Comparison of ENCODE assay signal across 3 cellular contexts in genomic region chr22:46673205-46673604, GRCh38.
TF ChIP-seq lines count a peak whose summit lies in the region.

No MANE protein-coding gene starts in this region.

TF ChIP-seq in SK-N-SH, 30 proteins besides CTCF, POLR2A, EP300 and RAD21 (continued from another document):
- TF ChIP-seq REST (IDR thresholded peaks at IDR 0.05; ENCODE audit: low read depth, low read length) (no peak), ELF1 (IDR thresholded peaks at IDR 0.05) (no peak)

TF ChIP-seq in SK-N-SH treated with all-trans-retinoic acid at 6 μM for 48 hours, 23 proteins besides CTCF, POLR2A, EP300 and RAD21 (continued from another document):
- TF ChIP-seq CSRNP3 (CRISPR knock-in tag; IDR thresholded peaks at IDR 0.05) (no peak), ZNF70 (CRISPR knock-in tag; IDR thresholded peaks at IDR 0.05) (no peak), ZFP30 (CRISPR knock-in tag; IDR thresholded peaks at IDR 0.05) (no peak), TCF4 (CRISPR knock-in tag; IDR thresholded peaks at IDR 0.05; ENCODE audit: borderline replicate concordance) (no peak), BACH2 (CRISPR knock-in tag; IDR thresholded peaks at IDR 0.05; ENCODE audit: borderline replicate concordance) (no peak), ESRRG (CRISPR knock-in tag; IDR thresholded peaks at IDR 0.05) (no peak), TSHZ2 (CRISPR knock-in tag; IDR thresholded peaks at IDR 0.05) (no peak), OSR1 (CRISPR knock-in tag; IDR thresholded peaks at IDR 0.05) (no peak)

TF ChIP-seq in WTC11, 78 proteins besides CTCF, POLR2A, EP300 and RAD21 (continued from another document):
- TF ChIP-seq GTF2I (CRISPR knock-in tag; conservative IDR thresholded peaks at IDR 0.05) (no peak), HMGA2 (CRISPR knock-in tag; IDR thresholded peaks at IDR 0.05) (no peak), TEAD4 (CRISPR knock-in tag; IDR thresholded peaks at IDR 0.05) (no peak), ZNF416 (CRISPR knock-in tag; IDR thresholded peaks at IDR 0.05) (no peak), MLX (CRISPR knock-in tag; IDR thresholded peaks at IDR 0.05) (no peak), TP53 (CRISPR knock-in tag; IDR thresholded peaks at IDR 0.05) (no peak), ZNF396 (CRISPR knock-in tag; IDR thresholded peaks at IDR 0.05; ENCODE audit: borderline replicate concordance) (no peak), ATF2 (CRISPR knock-in tag; IDR thresholded peaks at IDR 0.05; ENCODE audit: borderline replicate concordance, low read depth) (no peak), ELF4 (CRISPR knock-in tag; IDR thresholded peaks at IDR 0.05; ENCODE audit: low read depth) (no peak), ZNF138 (CRISPR knock-in tag; conservative IDR thresholded peaks at IDR 0.05) (no peak), E2F4 (CRISPR knock-in tag; IDR thresholded peaks at IDR 0.05; ENCODE audit: borderline replicate concordance, low read depth) (no peak)
